ENCODE assay signal across 16 cellular contexts in the genomic region with DNA sequence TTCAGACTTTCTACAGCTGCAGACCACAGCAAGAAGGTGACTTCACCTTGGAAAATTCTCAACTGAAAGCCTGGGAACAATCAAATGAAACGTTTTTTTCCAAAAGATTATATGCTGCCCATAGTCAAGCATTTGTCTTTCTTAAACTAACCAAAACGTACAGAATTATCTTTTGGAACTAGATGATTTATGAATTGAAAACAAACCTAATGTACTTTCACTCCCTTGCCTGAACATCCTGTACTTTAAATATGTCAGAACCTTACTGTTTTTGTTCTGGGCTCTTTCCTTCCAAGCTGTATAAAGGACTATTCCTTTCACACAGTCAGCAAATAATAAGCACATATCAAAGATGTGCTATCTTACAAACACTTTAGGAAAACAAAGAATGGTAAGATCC.
DNase-seq lines count a peak whose midpoint lies in the region; ATAC-seq, FAIRE-seq and TF ChIP-seq lines count a peak whose summit lies in the region.
"Had no signal": no experiment of that assay in that cellular context is flagged by ENCODE, and none has a peak within 500 bp of the region (broad histone marks: within the 10 kb centered on the region; RNA-seq: fewer than 3 reads in every experiment).

No MANE protein-coding gene starts in this region.

- CTCF ChIA-PET in MCF 10A (lab: Yijun Ruan, JAX), result interaction anchor here (1.6 kb wide), 1 partner anchor 63 kb away, joined by 3 read pairs; the partner anchor contains the start of gene TNFAIP3
- CTCF ChIA-PET in HepG2 (lab: Yijun Ruan, JAX; ENCODE audit: low intra/inter-chr PET ratio, low total read pairs), result no interaction called here

- in situ Hi-C loops in HepG2 (cut with HindIII; ENCODE audit: extremely low pct_ligation_motif_present, low pct_unique_long_range_greater_than_20kb) (loop anchor here (5.0 to 10.0 kb wide), 3 partner anchors 60 to 97 kb away; partner anchors contain the start of gene TNFAIP3), transverse colon (cut with MboI; ENCODE audit: low pct_ligation_motif_present in 1 of 4, low pct_unique_long_range_greater_than_20kb in 1 of 4, low sequenced_read_pairs in 3 of 4) (loop anchor here in 1 of 4 donors (10.0 kb wide), 1 partner anchor 140 kb away; no protein-coding TSS in a partner anchor)

- H3K36me3 Mint-ChIP-seq in MCF 10A (ENCODE audit: insufficient read depth, unreplicated experiment), result peaks cover 6% of the 10 kb centered on the region

- 6 to 13% methylated on average over 2 of the region's 2 CpGs for WGBS in body of pancreas, 2 donors
- WGBS in HepG2 (ENCODE audit: low lambda C conversion rate), result 66% methylated on average over 2 of the region's 2 CpGs
- WGBS in transverse colon (ENCODE audit: low coverage in 1 of 2), 2 donors, result 28 to 31% methylated on average over 2 of the region's 2 CpGs

- FAIRE-seq in HepG2 (lab: Jason Lieb, UNC), result no peak

- no peak for TF ChIP-seq CTCF in MCF 10A (IDR thresholded peaks at IDR 0.05; ENCODE audit: unreplicated experiment)
- no peak for TF ChIP-seq CTCF in breast epithelium (IDR thresholded peaks at IDR 0.05)
- no peak for TF ChIP-seq CTCF in body of pancreas (IDR thresholded peaks at IDR 0.05)
- TF ChIP-seq CTCF in HepG2 (CRISPR knock-in tag; IDR thresholded peaks at IDR 0.05), result no peak
- TF ChIP-seq CTCF in transverse colon (IDR thresholded peaks at IDR 0.05), result no peak
- no peak for TF ChIP-seq CTCF in omental fat pad (IDR thresholded peaks at IDR 0.05)
- no peak for TF ChIP-seq CTCF in colonic mucosa (IDR thresholded peaks at IDR 0.05)

- no peak overlapping the region for H3K4me3 Mint-ChIP-seq in MCF 10A (ENCODE audit: unreplicated experiment)

- POLR2A ChIA-PET in MCF 10A (lab: Yijun Ruan, JAX), result interaction anchor here (0.6 to 2.4 kb wide), 6 partner anchors 9 to 76 kb away, joined by 3 to 9 read pairs (median 3); partner anchors contain the start of gene TNFAIP3
- POLR2A ChIA-PET in HepG2 (lab: Yijun Ruan, JAX), result interaction anchor here (1.6 kb wide), 1 partner anchor 62 kb away, joined by 3 read pairs; the partner anchor contains the start of gene TNFAIP3

- no peaks in the 10 kb centered on the region for H4K20me1 ChIP-seq in HepG2 (ENCODE audit: insufficient read depth, low read length)

- TF ChIP-seq RAD21 in HepG2 (CRISPR knock-in tag; IDR thresholded peaks at IDR 0.05), result no peak

- DNase-seq in MCF 10A (ENCODE audit: unreplicated experiment), result no peak
- DNase-seq in breast epithelium (ENCODE audit: low spot score in 2 of 2), result no peak
- no peak for DNase-seq in body of pancreas
- no peak for DNase-seq in HepG2 (ENCODE audit: low spot score)
- DNase-seq in transverse colon, result no peak
- DNase-seq in omental fat pad (ENCODE audit: low spot score), result no peak
- no peak for DNase-seq in colonic mucosa
- DNase-seq: activated gamma-delta T cell, DMS 273 treated with DMSO at 0.1 percent for 48 hours, heart right ventricle, NCI-H187, NCI-H524, OCI-M1, trophoblast cell had no signal

- no TSS peak for BruUV-seq in MCF 10A (replicated peaks; lab: Mats Ljungman, UMichigan)
- BruUV-seq in HepG2 (replicated peaks; lab: Mats Ljungman, UMichigan), result no TSS peak

- TF ChIP-seq POLR2A in breast epithelium (IDR thresholded peaks at IDR 0.05), result no peak
- TF ChIP-seq POLR2A in body of pancreas (IDR thresholded peaks at IDR 0.05), result no peak
- no peak for TF ChIP-seq POLR2A in HepG2 (IDR thresholded peaks at IDR 0.05; ENCODE audit: insufficient read depth in 1 of 2, low read depth in 2 of 2, low read length in 2 of 2)
- no peak for TF ChIP-seq POLR2A in transverse colon (IDR thresholded peaks at IDR 0.05)

- H3K79me2 ChIP-seq in HepG2 (ENCODE audit: insufficient read depth, low read length), result no peaks in the 10 kb centered on the region

- no peaks in the 10 kb centered on the region for H3K4me1 ChIP-seq in breast epithelium
- peaks cover 4% of the 10 kb centered on the region for H3K4me1 ChIP-seq in body of pancreas
- H3K4me1 ChIP-seq in HepG2 (ENCODE audit: insufficient read depth, low read length), result peaks cover 86% of the 10 kb centered on the region
- peaks cover 0 to 42% (median 7%) of the 10 kb centered on the region in 4 donors for H3K4me1 ChIP-seq in transverse colon
- no peaks in the 10 kb centered on the region for H3K4me1 ChIP-seq in colonic mucosa

- peaks cover 62% of the 10 kb centered on the region for H3K4me1 Mint-ChIP-seq in MCF 10A (ENCODE audit: insufficient read depth, unreplicated experiment)

- H3K27ac Mint-ChIP-seq in MCF 10A (ENCODE audit: low read depth, unreplicated experiment), result peak overlapping the region; percentile 89

- H3K27me3 ChIP-seq in breast epithelium, result no peaks in the 10 kb centered on the region
- no peaks in the 10 kb centered on the region for H3K27me3 ChIP-seq in body of pancreas
- no peaks in the 10 kb centered on the region for H3K27me3 ChIP-seq in HepG2 (ENCODE audit: control insufficient read depth in 1 of 2, insufficient read depth in 2 of 2, low read length in 2 of 2)
- no peaks in the 10 kb centered on the region for H3K27me3 ChIP-seq in transverse colon
- no peaks in the 10 kb centered on the region for H3K27me3 ChIP-seq in colonic mucosa
- H3K27me3 ChIP-seq: heart right ventricle had no signal

- H3K9me3 Mint-ChIP-seq in MCF 10A (ENCODE audit: unreplicated experiment), result no peaks in the 10 kb centered on the region

- ATAC-seq in body of pancreas, result peak; percentile 49
- ATAC-seq in HepG2, result no peak
- no peak for ATAC-seq in GM21381 (IDR thresholded peaks at IDR 0.05; ENCODE audit: unreplicated experiment)
- ATAC-seq in omental fat pad (ENCODE audit: low FRiP score), result no peak

- H3K36me3 ChIP-seq in breast epithelium (no peaks in the 10 kb centered on the region), body of pancreas (replicated peaks in 1 of 2; ENCODE audit: insufficient read depth in 1 of 2, low read depth in 2 of 2) (no peaks in the 10 kb centered on the region), HepG2 (replicated peaks in 1 of 2; ENCODE audit: control insufficient read depth in 1 of 2, insufficient read depth in 2 of 2, low read length in 2 of 2) (no peaks in the 10 kb centered on the region), transverse colon (no peaks in the 10 kb centered on the region), colonic mucosa (no peaks in the 10 kb centered on the region)
- H3K36me3 ChIP-seq: heart right ventricle had no signal

- H3K9me3 ChIP-seq in breast epithelium (no peaks in the 10 kb centered on the region), body of pancreas (no peaks in the 10 kb centered on the region), HepG2 (ENCODE audit: low read length) (no peaks in the 10 kb centered on the region), transverse colon (no peaks in the 10 kb centered on the region), colonic mucosa (no peaks in the 10 kb centered on the region)
- H3K9me3 ChIP-seq: heart right ventricle had no signal

- TF ChIP-seq EP300 in HepG2 (IDR thresholded peaks at IDR 0.05; ENCODE audit: low read depth in 2 of 2, low read length in 2 of 2) (no peak), HepG2 (CRISPR knock-in tag; IDR thresholded peaks at IDR 0.05; ENCODE audit: borderline replicate concordance) (no peak), transverse colon (IDR thresholded peaks at IDR 0.05; ENCODE audit: low read depth) (peak; percentile 71)

- H2AFZ ChIP-seq in HepG2 (ENCODE audit: low read length), result no peak overlapping the region

- no peaks in the 10 kb centered on the region for H3K27me3 Mint-ChIP-seq in MCF 10A (ENCODE audit: insufficient read depth, unreplicated experiment)

- H3K4me3 ChIP-seq in breast epithelium (no peak overlapping the region), body of pancreas (no peak overlapping the region), HepG2 (replicated peaks in 1 of 3; ENCODE audit: insufficient read depth in 1 of 3, low read depth in 2 of 3, low read length in 3 of 3) (no peak overlapping the region), transverse colon (no peak overlapping the region), colonic mucosa (no peak overlapping the region)
- H3K4me3 ChIP-seq: heart right ventricle, SK-N-MC had no signal

- H3K9ac ChIP-seq in HepG2 (ENCODE audit: insufficient read depth, low read depth, low read length), result no peak overlapping the region
- no peak overlapping the region for H3K9ac ChIP-seq in colonic mucosa (ENCODE audit: low read depth in 2 of 2, low read length in 2 of 2)

- H3K4me2 ChIP-seq in HepG2 (ENCODE audit: low read depth, low read length), result no peak overlapping the region

- H3K27ac ChIP-seq in breast epithelium, result no peak overlapping the region
- H3K27ac ChIP-seq in body of pancreas, result peak overlapping the region in 1 of 4 donors; percentile 34
- no peak overlapping the region for H3K27ac ChIP-seq in HepG2 (ENCODE audit: extremely low read length, insufficient read depth, low read length)
- H3K27ac ChIP-seq in transverse colon, result peak overlapping the region; percentile 46 to 63 (median 56)
- H3K27ac ChIP-seq in colonic mucosa, result no peak overlapping the region
- H3K27ac ChIP-seq: SK-N-MC had no signal

- intact Hi-C loops in MCF 10A (cut with micrococcal nuclease), result no loop called here
- intact Hi-C loops in breast epithelium (cut with DNase I; ENCODE audit: low total_unique reads), result no loop called here
- intact Hi-C loops in body of pancreas (cut with DNase I), result no loop called here
- intact Hi-C loops in HepG2 (cut with micrococcal nuclease; ENCODE audit: unreplicated experiment), result loop anchor here (10.0 kb wide), 1 partner anchor 140 kb away; no protein-coding TSS in a partner anchor
- intact Hi-C loops in transverse colon (cut with DNase I; ENCODE audit: low total_unique reads), result loop anchor here (10.0 kb wide), 1 partner anchor 70 kb away; no protein-coding TSS in a partner anchor
- intact Hi-C loops in colonic mucosa (cut with DNase I), result no loop called here

TF ChIP-seq in HepG2, 621 proteins besides CTCF, POLR2A, EP300 and RAD21:
- TF ChIP-seq ATF1 (CRISPR knock-in tag; IDR thresholded peaks at IDR 0.05), result 0 out of 2 replicates have a peak, but pooled peaks have one; percentile 19
- peak; percentile 72; the same call in 1 of the 2 replicates for TF ChIP-seq MAFF (IDR thresholded peaks at IDR 0.05; ENCODE audit: low read depth, low read length)
- TF ChIP-seq BHLHE40 (IDR thresholded peaks at IDR 0.05; ENCODE audit: low read length), result no peak
- TF ChIP-seq MAFK (conservative IDR thresholded peaks at IDR 0.05 in 1 of 2, IDR thresholded peaks at IDR 0.05 in 1 of 2; ENCODE audit: low read length in 2 of 2), result peak; percentile 67 to 81
TF ChIP-seq in HepG2: peak in this region for 3.

Comparison
In these comparisons a context has a peak if more than half of its experiments do, and no peak if none do; other contexts are left out.
1. H3K27ac ChIP-seq: peak in transverse colon (4 of 4); none in breast epithelium (0 of 2), HepG2 (single experiment) and colonic mucosa (single experiment).
2. intact Hi-C loops: an anchor here in HepG2 (10.0 kb wide) and transverse colon (10.0 kb wide); none called in MCF 10A, breast epithelium, body of pancreas and colonic mucosa.